Comparison of ENCODE assay signal across 28 cellular contexts in the genomic region with DNA sequence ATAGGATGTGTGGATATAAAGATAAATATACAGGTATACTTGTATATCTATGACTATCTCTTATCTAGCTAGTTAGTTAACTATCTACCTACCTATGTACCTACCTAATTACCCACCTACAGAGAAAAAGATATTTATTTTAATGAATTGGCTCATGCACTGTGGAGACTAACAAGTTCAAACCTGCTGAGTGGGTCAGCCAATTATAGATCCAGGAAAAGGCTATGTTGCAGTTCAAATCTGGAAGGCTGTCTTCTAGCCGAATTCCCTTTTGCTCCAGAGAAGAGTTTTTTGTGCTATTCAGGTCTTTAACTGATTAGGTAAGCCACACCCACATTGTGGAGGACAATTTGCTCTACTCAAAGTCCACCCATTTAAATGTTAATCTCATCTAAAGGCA.
"Had no signal": no experiment of that assay in that cellular context is flagged by ENCODE, and none has a peak within 500 bp of the region (broad histone marks: within the 10 kb centered on the region; RNA-seq: fewer than 3 reads in every experiment).

No MANE protein-coding gene starts in this region.

- H3K27ac ChIP-seq: neural progenitor cell, ovary, parathyroid adenoma, psoas muscle, skin epidermis, spleen, suprapubic skin, testis, tibial artery, transverse colon, upper lobe of right lung, uterus had no signal

- H3K79me2 ChIP-seq: parathyroid adenoma had no signal

- ATAC-seq: natural killer cell; psoas muscle; right cardiac atrium; sciatic nerve; stimulated activated memory B cell treated with anti-CD40 and anti-IgM and Interleukin-4, amounts not matched to agents 10 μg/mL and 1 μg/mL and 100 μg/mL, for 72 hours; stimulated activated naive CD8-positive, alpha-beta T cell treated with anti-CD3 and anti-CD28 coated beads, Interleukin-15, amount 100 ng/mL, for 72 hours; stimulated activated naive CD8-positive, alpha-beta T cell treated with anti-CD3 and anti-CD28 coated beads, Interleukin-15, Interleukin-2, amounts not matched to agents 100 U/mL and 50 U/mL, for 24 hours; upper lobe of right lung had no signal

- H3K4me3 ChIP-seq: neural progenitor cell, ovary, psoas muscle, skin epidermis, smooth muscle cell, spleen, suprapubic skin, testis, tibial artery, transverse colon, upper lobe of right lung, uterus had no signal

- H3K4me2 ChIP-seq: neural progenitor cell, smooth muscle cell had no signal

- H3K4me1 ChIP-seq: neural progenitor cell, parathyroid adenoma, psoas muscle, spleen, testis, transverse colon, upper lobe of right lung, uterus had no signal

- H3K9ac ChIP-seq: neural progenitor cell, parathyroid adenoma had no signal

- H3K9me3 ChIP-seq: ovary, psoas muscle, suprapubic skin, testis, tibial artery, transverse colon, upper lobe of right lung, uterus had no signal

- DNase-seq: natural killer cell; occipital lobe; ovary; posterior cingulate gyrus; psoas muscle; right cardiac atrium; spleen; stimulated activated CD4-positive, alpha-beta T cell treated with anti-CD3 and anti-CD28 coated beads, Interleukin-12 subunit alpha, Interleukin-12 subunit beta, amount 100 ng/mL, for 4 hours; stimulated activated CD4-positive, alpha-beta T cell treated with anti-CD3 and anti-CD28 coated beads, Interleukin-1b, Interleukin-23, amount 100 ng/mL, for 48 hours; stimulated activated CD4-positive, alpha-beta T cell treated with anti-CD3 and anti-CD28 coated beads, Interleukin-4, amount 100 ng/mL, for 1 hour; stimulated activated CD4-positive, alpha-beta T cell treated with anti-CD3 and anti-CD28 coated beads, Interleukin-4, amount 100 ng/mL, for 4 hours; stimulated activated CD8-positive, alpha-beta memory T cell treated with anti-CD3 and anti-CD28 coated beads, Interleukin-4, amount 100 ng/mL, for 48 hours; stimulated activated naive CD4-positive, alpha-beta T cell; stimulated activated naive CD8-positive, alpha-beta T cell treated with anti-CD3 and anti-CD28 coated beads, Interleukin-15, amount 100 ng/mL, for 72 hours; stimulated activated naive CD8-positive, alpha-beta T cell treated with anti-CD3 and anti-CD28 coated beads, Interleukin-15, Interleukin-2, amounts not matched to agents 100 U/mL and 50 U/mL, for 24 hours; substantia nigra; testis; tibial artery; transverse colon; upper lobe of right lung; uterus had no signal

- H2AFZ ChIP-seq: neural progenitor cell, parathyroid adenoma had no signal

- H3K27me3 ChIP-seq: neural progenitor cell, ovary, spleen, suprapubic skin, testis, tibial artery, transverse colon, upper lobe of right lung, uterus had no signal

- H3K36me3 ChIP-seq: neural progenitor cell, ovary, spleen, suprapubic skin, tibial artery, transverse colon, upper lobe of right lung, uterus had no signal
